ENCODE assay signal across 15 cellular contexts in the genomic region with DNA sequence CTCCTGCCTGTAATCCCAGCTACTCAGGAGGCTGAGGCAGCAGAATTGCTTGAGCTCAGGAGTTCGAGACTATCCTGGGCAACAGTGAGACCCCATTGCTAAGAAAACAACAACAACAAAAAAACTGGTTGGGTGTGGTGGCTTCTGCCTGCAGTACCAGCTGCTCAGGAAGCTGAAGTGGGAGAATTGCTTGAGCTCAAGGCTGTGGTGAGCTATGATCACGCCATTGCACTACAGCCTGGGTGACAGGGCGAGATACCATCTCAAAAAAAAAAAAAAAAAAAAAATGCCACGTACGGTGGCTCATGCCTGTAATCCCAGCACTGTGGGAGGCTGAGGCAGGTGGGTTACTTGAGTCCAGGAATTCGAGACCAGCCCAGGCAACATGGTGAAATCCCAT. TPM values are rescaled to one million over a fixed set of nuclear protein-coding genes. Genes with fewer than 3 reads are reported as not detected.
A peak's percentile ranks its signal among the peaks of the same experiment; 100 is the strongest.
DNase-seq lines count a peak whose midpoint lies in the region; ATAC-seq, FAIRE-seq and TF ChIP-seq lines count a peak whose summit lies in the region.
"Had no signal": no experiment of that assay in that cellular context is flagged by ENCODE, and none has a peak within 500 bp of the region (broad histone marks: within the 10 kb centered on the region; RNA-seq: fewer than 3 reads in every experiment).

No MANE protein-coding gene starts in this region.

- no peak for FAIRE-seq in HTR-8/SVneo (lab: Jason Lieb, UNC)
- FAIRE-seq: GM18507 had no signal

- DNase-seq in CD4-positive, CD25-positive, alpha-beta regulatory T cell, result peak in 2 of 3 donors; percentile 4 to 67
- peak; percentile 20 to 62 (median 35) for DNase-seq in CD4-positive, alpha-beta memory T cell
- DNase-seq in T-helper 2 cell (peak in 3 of 5 experiments; percentile 12 to 96 (median 17)), prostate gland (ENCODE audit: low spot score) (no peak), HTR-8/SVneo (ENCODE audit: insufficient read length, low spot score) (no peak)
- DNase-seq in effector memory CD8-positive, alpha-beta T cell, result peak in 1 of 3 experiments; percentile 1
- DNase-seq: COR-L47, H9, IMR-90, NCI-H1417 treated with DMSO at 0.1 percent for 48 hours, NCI-H2029, NCI-H524, SHP77 treated with DMSO at 0.1 percent for 48 hours had no signal

- intact Hi-C loops in CD4-positive, alpha-beta memory T cell (cut with micrococcal nuclease), result no loop called here
- intact Hi-C loops in prostate gland (cut with DNase I), result no loop called here

- peaks cover 20% of the 10 kb centered on the region for H3K36me3 Mint-ChIP-seq in CD4-positive, CD25-positive, alpha-beta regulatory T cell
- peaks cover 32 to 46% of the 10 kb centered on the region in 2 donors for H3K36me3 Mint-ChIP-seq in CD4-positive, alpha-beta memory T cell
- H3K36me3 Mint-ChIP-seq in effector memory CD8-positive, alpha-beta T cell (ENCODE audit: insufficient read depth), result peaks cover 58% of the 10 kb centered on the region

- no peak for TF ChIP-seq POLR2A in prostate gland (IDR thresholded peaks at IDR 0.05)

- H3K9me3 ChIP-seq in CD4-positive, CD25-positive, alpha-beta regulatory T cell (ENCODE audit: control insufficient read depth in 2 of 2, low read length in 2 of 2), result no peaks in the 10 kb centered on the region
- no peaks in the 10 kb centered on the region for H3K9me3 ChIP-seq in CD4-positive, alpha-beta memory T cell (ENCODE audit: control insufficient read depth in 1 of 2, low read length in 2 of 2)
- no peaks in the 10 kb centered on the region for H3K9me3 ChIP-seq in prostate gland

- TF ChIP-seq CTCF in prostate gland (IDR thresholded peaks at IDR 0.05), result no peak

- H3K27me3 ChIP-seq in CD4-positive, CD25-positive, alpha-beta regulatory T cell (ENCODE audit: control insufficient read depth, insufficient read depth, low read length), result no peaks in the 10 kb centered on the region
- H3K27me3 ChIP-seq in CD4-positive, alpha-beta memory T cell (ENCODE audit: insufficient read depth, low read length), result no peaks in the 10 kb centered on the region
- no peaks in the 10 kb centered on the region for H3K27me3 ChIP-seq in prostate gland (replicated peaks; ENCODE audit: insufficient read depth)

- H3K27me3 Mint-ChIP-seq in CD4-positive, CD25-positive, alpha-beta regulatory T cell, result no peaks in the 10 kb centered on the region
- H3K27me3 Mint-ChIP-seq in CD4-positive, alpha-beta memory T cell, result no peaks in the 10 kb centered on the region
- H3K27me3 Mint-ChIP-seq in effector memory CD8-positive, alpha-beta T cell, result no peaks in the 10 kb centered on the region

- H3K4me3 Mint-ChIP-seq in CD4-positive, CD25-positive, alpha-beta regulatory T cell, result no peak overlapping the region
- H3K4me3 Mint-ChIP-seq in CD4-positive, alpha-beta memory T cell, result peak overlapping the region in 3 of 8 donors; percentile 25 to 52 (median 26)
- H3K4me3 Mint-ChIP-seq in effector memory CD8-positive, alpha-beta T cell, result peak overlapping the region in 1 of 2 donors; percentile 10
- H3K4me3 Mint-ChIP-seq: H9 had no signal

- peaks cover 0 to 16% (median 7%) of the 10 kb centered on the region in 4 donors for H3K4me1 Mint-ChIP-seq in CD4-positive, CD25-positive, alpha-beta regulatory T cell
- H3K4me1 Mint-ChIP-seq in CD4-positive, alpha-beta memory T cell, result peaks cover 5 to 13% (median 8%) of the 10 kb centered on the region in 4 donors
- peaks cover 0 to 3% of the 10 kb centered on the region in 2 donors for H3K4me1 Mint-ChIP-seq in effector memory CD8-positive, alpha-beta T cell (ENCODE audit: low read depth in 2 of 2)
- H3K4me1 Mint-ChIP-seq: H9 had no signal

- H3K27ac Mint-ChIP-seq in CD4-positive, CD25-positive, alpha-beta regulatory T cell, result peak overlapping the region in 1 of 3 donors; percentile 42
- peak overlapping the region in 5 of 7 donors; percentile 12 to 84 (median 57) for H3K27ac Mint-ChIP-seq in CD4-positive, alpha-beta memory T cell
- peak overlapping the region in 1 of 2 donors; percentile 83 for H3K27ac Mint-ChIP-seq in effector memory CD8-positive, alpha-beta T cell
- H3K27ac Mint-ChIP-seq: H9 had no signal

- POLR2A ChIA-PET in CD4-positive, alpha-beta memory T cell (lab: Charles Lee; ENCODE audit: partially characterized antibody), result interaction anchor here (0.7 to 1.8 kb wide), 3 partner anchors 19 to 60 kb away, joined by 5 read pairs; partner anchors contain the start of genes NME2 and UTP18

- H3K4me1 ChIP-seq in CD4-positive, CD25-positive, alpha-beta regulatory T cell (ENCODE audit: control insufficient read depth, insufficient read depth, low read length, poor library complexity, severe bottlenecking), result peaks cover 7% of the 10 kb centered on the region
- H3K4me1 ChIP-seq in CD4-positive, alpha-beta memory T cell (ENCODE audit: insufficient read depth, low read length), result peaks cover 16% of the 10 kb centered on the region
- H3K4me1 ChIP-seq in prostate gland (replicated peaks), result no peaks in the 10 kb centered on the region

- no peaks in the 10 kb centered on the region for H3K9me3 Mint-ChIP-seq in CD4-positive, CD25-positive, alpha-beta regulatory T cell
- H3K9me3 Mint-ChIP-seq in CD4-positive, alpha-beta memory T cell, result no peaks in the 10 kb centered on the region
- H3K9me3 Mint-ChIP-seq in effector memory CD8-positive, alpha-beta T cell, result no peaks in the 10 kb centered on the region
- H3K9me3 Mint-ChIP-seq: H9 had no signal

- 97% methylated on average over 6 of the region's 6 CpGs for WGBS in prostate gland

- peaks cover 62% of the 10 kb centered on the region for H3K36me3 ChIP-seq in CD4-positive, CD25-positive, alpha-beta regulatory T cell (ENCODE audit: control insufficient read depth, insufficient read depth, low read length)
- H3K36me3 ChIP-seq in CD4-positive, alpha-beta memory T cell (ENCODE audit: insufficient read depth, low read length), result peaks cover 29% of the 10 kb centered on the region
- peaks cover 3 to 9% of the 10 kb centered on the region in 2 donors for H3K36me3 ChIP-seq in prostate gland

- H3K27ac ChIP-seq in CD4-positive, CD25-positive, alpha-beta regulatory T cell (ENCODE audit: insufficient read depth, low read length, poor library complexity, severe bottlenecking), result no peak overlapping the region
- H3K27ac ChIP-seq in CD4-positive, alpha-beta memory T cell (ENCODE audit: low read depth, low read length), result no peak overlapping the region
- H3K27ac ChIP-seq in prostate gland, result no peak overlapping the region

- CTCF ChIA-PET in CD4-positive, alpha-beta memory T cell (lab: Charles Lee; ENCODE audit: partially characterized antibody), result interaction anchor here (0.6 to 1.0 kb wide), 2 partner anchors 47 to 65 kb away, joined by 4 read pairs; partner anchors contain the start of gene NME1

- peak; percentile 64 to 78 for ATAC-seq in CD4-positive, CD25-positive, alpha-beta regulatory T cell (ENCODE audit: low read depth in 2 of 2)
- ATAC-seq in effector memory CD8-positive, alpha-beta T cell (replicated peaks), result peak; percentile 86
- ATAC-seq in GM21360 (IDR thresholded peaks at IDR 0.05; ENCODE audit: unreplicated experiment), result no peak

- H3K4me3 ChIP-seq in CD4-positive, CD25-positive, alpha-beta regulatory T cell (ENCODE audit: low read depth, low read length), result no peak overlapping the region
- no peak overlapping the region for H3K4me3 ChIP-seq in CD4-positive, alpha-beta memory T cell (ENCODE audit: low read length in 2 of 2)
- H3K4me3 ChIP-seq in prostate gland, result no peak overlapping the region

RNA-seq across cellular contexts. Expression of gene NME2, which starts 34.1 kb away (rescaled TPM):
- total RNA-seq in CD4-positive, CD25-positive, alpha-beta regulatory T cell, result 167 TPM
- polyA plus RNA-seq in CD4-positive, CD25-positive, alpha-beta regulatory T cell, result 100 to 1,000 TPM; 304 to 341 (median 328) TPM
- 100 to 1,000 TPM; 134 to 142 TPM for total RNA-seq in CD4-positive, alpha-beta memory T cell
- polyA plus RNA-seq in CD4-positive, alpha-beta memory T cell, result 100 to 1,000 TPM; 277 to 331 TPM
- total RNA-seq in prostate gland, result 100 to 1,000 TPM; 208 to 479 TPM

RNA-seq across cellular contexts. Expression of gene NME1, which starts 46.9 kb away (rescaled TPM):
- 14.1 TPM for total RNA-seq in CD4-positive, CD25-positive, alpha-beta regulatory T cell
- 10 to 100 TPM; 46.3 to 72.3 (median 55.0) TPM for polyA plus RNA-seq in CD4-positive, CD25-positive, alpha-beta regulatory T cell
- total RNA-seq in CD4-positive, alpha-beta memory T cell, result 10 to 100 TPM; 10.0 to 12.2 TPM
- polyA plus RNA-seq in CD4-positive, alpha-beta memory T cell, result 10 to 100 TPM; 62.5 to 67.2 TPM
- total RNA-seq in prostate gland, result 10 to 100 TPM; 32.3 to 75.1 TPM

RNA-seq across cellular contexts. Expression of gene MBTD1, which starts 59.6 kb away (rescaled TPM):
- total RNA-seq in CD4-positive, CD25-positive, alpha-beta regulatory T cell, result 27.4 TPM
- polyA plus RNA-seq in CD4-positive, CD25-positive, alpha-beta regulatory T cell, result 1 to 10 TPM; 4.3 to 8.2 (median 5.8) TPM
- 10 to 100 TPM; 29.3 to 30.0 TPM for total RNA-seq in CD4-positive, alpha-beta memory T cell
- polyA plus RNA-seq in CD4-positive, alpha-beta memory T cell, result 1 to 10 TPM; 3.6 to 5.5 TPM
- 10 to 100 TPM; 19.6 to 25.1 TPM for total RNA-seq in prostate gland

Comparison
In these comparisons a context has a peak if more than half of its experiments do, and no peak if none do; other contexts are left out.
1. DNase-seq: peak in CD4-positive, CD25-positive, alpha-beta regulatory T cell (2 of 3), CD4-positive, alpha-beta memory T cell (5 of 5) and T-helper 2 cell (3 of 5); none in prostate gland (single experiment) and HTR-8/SVneo (single experiment).